15 cellular contexts compared by ENCODE assay signal in the genomic region with DNA sequence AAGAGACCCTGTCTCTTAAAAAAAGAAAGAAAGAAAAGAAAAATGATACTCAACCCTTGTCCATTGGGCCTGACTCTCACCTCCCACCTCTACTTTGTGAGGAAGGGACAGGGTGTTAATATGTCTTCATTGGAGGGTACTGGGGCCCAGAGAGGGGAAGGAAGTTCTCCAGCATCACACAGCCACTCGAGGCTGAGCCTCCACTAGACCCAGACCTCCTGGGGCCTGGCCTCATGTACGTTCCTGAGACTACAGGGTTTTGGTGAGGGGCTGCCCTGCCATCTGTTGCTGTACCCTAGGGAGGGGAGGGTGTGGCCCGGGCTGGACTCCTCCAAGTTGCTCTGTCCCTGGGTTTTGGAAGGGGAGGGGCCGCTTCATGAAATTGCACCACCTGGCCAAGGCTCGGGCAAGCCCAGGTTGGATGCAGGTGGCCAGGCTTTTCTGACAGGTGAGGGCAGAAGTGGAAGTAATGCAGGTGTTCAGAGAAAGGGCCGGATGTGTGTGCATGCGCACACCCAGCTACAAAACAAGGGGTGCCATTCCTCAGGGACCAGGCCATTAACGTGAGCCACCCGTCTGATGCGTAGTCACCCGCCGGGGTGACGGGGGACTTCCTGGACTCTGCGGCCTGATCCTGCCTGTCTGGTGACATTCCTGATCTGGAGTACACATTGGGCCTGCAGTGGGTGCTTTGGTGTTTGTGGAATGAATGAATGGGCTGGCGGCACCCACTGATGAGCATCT. TPM values are rescaled to one million over a fixed set of nuclear protein-coding genes. Genes with fewer than 3 reads are reported as not detected.
DNase-seq lines count a peak whose midpoint lies in the region; ATAC-seq, FAIRE-seq and TF ChIP-seq lines count a peak whose summit lies in the region.
"Had no signal": no experiment of that assay in that cellular context is flagged by ENCODE, and none has a peak within 500 bp of the region (broad histone marks: within the 10 kb centered on the region; RNA-seq: fewer than 3 reads in every experiment).

No MANE protein-coding gene starts in this region.

- H3K4me3 Mint-ChIP-seq in HFFc6 (no peak overlapping the region), mesothelial cell of epicardium (no peak overlapping the region), endothelial cell (ENCODE audit: unreplicated experiment) (no peak overlapping the region)
- H3K4me3 Mint-ChIP-seq in activated T-cell treated with anti-CD3 and anti-CD28 coated beads, Interleukin-2, amount 50 U/mL, for 24 hours, result no peak overlapping the region
- H3K4me3 Mint-ChIP-seq: activated naive CD8-positive, alpha-beta T cell had no signal

- no peak for TF ChIP-seq POLR2A in A549 (IDR thresholded peaks at IDR 0.05; ENCODE audit: low read length)

- ATAC-seq in A549 (no peak), GM19455 (IDR thresholded peaks at IDR 0.05; ENCODE audit: unreplicated experiment) (no peak)

- no peak overlapping the region for H3K4me3 ChIP-seq in A549
- H3K4me3 ChIP-seq: BLaER1 treated with 17β-estradiol and CSF1 and Interleukin-3, amounts not matched to agents 10 nM and 100 nM had no signal

- no peak for FAIRE-seq in A549 (lab: Jason Lieb, UNC)
- FAIRE-seq: H1 had no signal

- TF ChIP-seq CTCF in A549 (IDR thresholded peaks at IDR 0.05) (no peak), HFFc6 (IDR thresholded peaks at IDR 0.05) (no peak), mesothelial cell of epicardium (IDR thresholded peaks at IDR 0.05; ENCODE audit: unreplicated experiment) (no peak), endothelial cell (IDR thresholded peaks at IDR 0.05; ENCODE audit: unreplicated experiment) (no peak)

- H3K27ac ChIP-seq in A549, result peak overlapping the region; percentile 93 to 97
- H3K27ac ChIP-seq: BLaER1 treated with 17β-estradiol and CSF1 and Interleukin-3, amounts not matched to agents 10 nM and 100 nM had no signal

- peaks cover 5% of the 10 kb centered on the region; the same call in 1 of the 2 replicates for H3K27me3 Mint-ChIP-seq in HFFc6 (ENCODE audit: insufficient read depth)
- no peaks in the 10 kb centered on the region for H3K27me3 Mint-ChIP-seq in mesothelial cell of epicardium (ENCODE audit: low read depth)
- no peaks in the 10 kb centered on the region for H3K27me3 Mint-ChIP-seq in endothelial cell (ENCODE audit: unreplicated experiment)
- peaks cover 4% of the 10 kb centered on the region for H3K27me3 Mint-ChIP-seq in activated T-cell treated with anti-CD3 and anti-CD28 coated beads, Interleukin-2, amount 50 U/mL, for 24 hours

- peaks cover 74% of the 10 kb centered on the region for H3K4me1 ChIP-seq in A549

- POLR2A ChIA-PET in A549 (lab: Yijun Ruan, JAX), result no interaction called here

- CTCF ChIA-PET in A549 (lab: Yijun Ruan, JAX), result interaction anchor here (0.9 to 1.0 kb wide), 2 partner anchors 26 to 71 kb away, joined by 3 to 4 read pairs; no protein-coding TSS in a partner anchor

- no peak overlapping the region for H3K4me2 ChIP-seq in A549

- 95% methylated on average over 15 of the region's 15 CpGs for WGBS in A549 (ENCODE audit: missing lambda C conversion rate)

- H3K27ac Mint-ChIP-seq in HFFc6 (peak overlapping the region; percentile 42; the same call in 1 of the 2 replicates), mesothelial cell of epicardium (peak overlapping the region; percentile 72), endothelial cell (ENCODE audit: unreplicated experiment) (no peak overlapping the region)
- no peak overlapping the region for H3K27ac Mint-ChIP-seq in activated T-cell treated with anti-CD3 and anti-CD28 coated beads, Interleukin-2, amount 50 U/mL, for 24 hours
- H3K27ac Mint-ChIP-seq: activated naive CD8-positive, alpha-beta T cell had no signal

- DNase-seq in A549 (ENCODE audit: low read depth in 1 of 2, low spot score in 1 of 2), result no peak
- no peak for DNase-seq in HFFc6
- peak; percentile 99 for DNase-seq in SW480 (ENCODE audit: low spot score)
- no peak for DNase-seq in mesothelial cell of epicardium (ENCODE audit: low spot score in 2 of 2, unreplicated experiment in 2 of 2)
- no peak for DNase-seq in SKM-1 (lab: John Stamatoyannopoulos, UW; ENCODE audit: unreplicated experiment)
- DNase-seq in endothelial cell (ENCODE audit: low spot score), result no peak
- DNase-seq in activated T-cell treated with anti-CD3 and anti-CD28 coated beads, Interleukin-2, amount 50 U/mL, for 24 hours, result no peak
- DNase-seq: activated CD8-positive, alpha-beta memory T cell treated with anti-CD3 and anti-CD28 coated beads for 24 hours; cortex of kidney; Karpas-422; T-helper 9 cell had no signal

- H3K4me1 Mint-ChIP-seq in HFFc6 (ENCODE audit: low read depth) (peaks cover 62% of the 10 kb centered on the region), mesothelial cell of epicardium (peaks cover 45% of the 10 kb centered on the region), endothelial cell (ENCODE audit: unreplicated experiment) (peaks cover 17% of the 10 kb centered on the region)
- H3K4me1 Mint-ChIP-seq in activated T-cell treated with anti-CD3 and anti-CD28 coated beads, Interleukin-2, amount 50 U/mL, for 24 hours (ENCODE audit: low read depth), result peaks cover 3% of the 10 kb centered on the region

- no peaks in the 10 kb centered on the region for H3K9me3 Mint-ChIP-seq in HFFc6
- no peaks in the 10 kb centered on the region for H3K9me3 Mint-ChIP-seq in mesothelial cell of epicardium
- H3K9me3 Mint-ChIP-seq in endothelial cell (ENCODE audit: unreplicated experiment), result no peaks in the 10 kb centered on the region
- H3K9me3 Mint-ChIP-seq in activated T-cell treated with anti-CD3 and anti-CD28 coated beads, Interleukin-2, amount 50 U/mL, for 24 hours, result no peaks in the 10 kb centered on the region

- TF ChIP-seq EP300 in A549 (IDR thresholded peaks at IDR 0.05), result no peak

- no peaks in the 10 kb centered on the region for H3K9me3 ChIP-seq in A549

- no peaks in the 10 kb centered on the region for H3K36me3 Mint-ChIP-seq in HFFc6 (ENCODE audit: low read depth)
- peaks cover 4% of the 10 kb centered on the region for H3K36me3 Mint-ChIP-seq in mesothelial cell of epicardium
- no peaks in the 10 kb centered on the region for H3K36me3 Mint-ChIP-seq in endothelial cell (ENCODE audit: low read depth, unreplicated experiment)
- no peaks in the 10 kb centered on the region for H3K36me3 Mint-ChIP-seq in activated T-cell treated with anti-CD3 and anti-CD28 coated beads, Interleukin-2, amount 50 U/mL, for 24 hours (ENCODE audit: low read depth)
- H3K36me3 Mint-ChIP-seq: activated naive CD8-positive, alpha-beta T cell had no signal

- no peak for TF ChIP-seq RAD21 in A549 (conservative IDR thresholded peaks at IDR 0.05 in 1 of 2, IDR thresholded peaks at IDR 0.05 in 1 of 2)

TF ChIP-seq in A549, 52 proteins besides CTCF, POLR2A, EP300 and RAD21:
- TF ChIP-seq SREBF2 (IDR thresholded peaks at IDR 0.05), result no peak
- no peak for TF ChIP-seq HOXB13 (CRISPR knock-in tag; IDR thresholded peaks at IDR 0.05; ENCODE audit: low read depth)
- no peak for TF ChIP-seq HDAC2 (IDR thresholded peaks at IDR 0.05)
- TF ChIP-seq HEYL (CRISPR knock-in tag; IDR thresholded peaks at IDR 0.05), result no peak
- TF ChIP-seq JUNB (IDR thresholded peaks at IDR 0.05), result no peak
- TF ChIP-seq, protein P1, sequence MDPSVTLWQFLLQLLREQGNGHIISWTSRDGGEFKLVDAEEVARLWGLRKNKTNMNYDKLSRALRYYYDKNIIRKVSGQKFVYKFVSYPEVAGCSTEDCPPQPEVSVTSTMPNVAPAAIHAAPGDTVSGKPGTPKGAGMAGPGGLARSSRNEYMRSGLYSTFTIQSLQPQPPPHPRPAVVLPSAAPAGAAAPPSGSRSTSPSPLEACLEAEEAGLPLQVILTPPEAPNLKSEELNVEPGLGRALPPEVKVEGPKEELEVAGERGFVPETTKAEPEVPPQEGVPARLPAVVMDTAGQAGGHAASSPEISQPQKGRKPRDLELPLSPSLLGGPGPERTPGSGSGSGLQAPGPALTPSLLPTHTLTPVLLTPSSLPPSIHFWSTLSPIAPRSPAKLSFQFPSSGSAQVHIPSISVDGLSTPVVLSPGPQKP (IDR thresholded peaks at IDR 0.05; ENCODE audit: low read depth, low read length), result no peak
- no peak for TF ChIP-seq MAFK (IDR thresholded peaks at IDR 0.05; ENCODE audit: partially characterized antibody)
- TF ChIP-seq NFE2L2 (conservative IDR thresholded peaks at IDR 0.05; ENCODE audit: low read length), result no peak
- TF ChIP-seq RCOR1 (IDR thresholded peaks at IDR 0.05; ENCODE audit: low read depth, low read length), result no peak
- no peak for TF ChIP-seq ATOH8 (CRISPR knock-in tag; IDR thresholded peaks at IDR 0.05; ENCODE audit: low read depth)
- TF ChIP-seq KDM1A (IDR thresholded peaks at IDR 0.05; ENCODE audit: low read depth), result no peak
- TF ChIP-seq CHD4 (IDR thresholded peaks at IDR 0.05; ENCODE audit: borderline replicate concordance), result no peak
- TF ChIP-seq BCL3 (IDR thresholded peaks at IDR 0.05), result no peak
- no peak for TF ChIP-seq POLR2AphosphoS2 (conservative IDR thresholded peaks at IDR 0.05; ENCODE audit: low read length)
- no peak for TF ChIP-seq NPAS2 (CRISPR knock-in tag; IDR thresholded peaks at IDR 0.05; ENCODE audit: borderline replicate concordance)

RNA-seq across cellular contexts. Expression of gene GTF2IRD1, which starts 21.7 kb away (rescaled TPM):
- polyA plus RNA-seq in A549 (2011; rRNA removed) (20.5 and 23.2 TPM in 2 replicates), A549 (2017; fragmentation: RNase III; extraction: RNeasy Plus Mini Kit Qiagen cat#74134 plus additional on column Dnase treatment) (19.9 to 21.7 TPM (median 21.5 TPM) in 3 replicates)
- 19.0 and 21.6 TPM in 2 replicates for polyA plus RNA-seq in A549 (2012; cell fraction: cytosol; rRNA removed)
- 21.1 and 26.9 TPM in 2 replicates for polyA plus RNA-seq in A549 (2012; cell fraction: nucleus; rRNA removed)
- 16.4 and 25.3 TPM in 2 replicates for polyA minus RNA-seq in A549 (2011; rRNA and poly(A)+ RNA removed)
- total RNA-seq in HFFc6 (2021; fragmentation: NEBNext Ultra II Directional; extraction: Animal tissue kit (Norgen Biotek cat#: 25700)), result 10 to 100 TPM; 19.7 to 24.6 (median 22.4) TPM
- total RNA-seq in mesothelial cell of epicardium (73.3 to 84.0 TPM (median 80.8 TPM) in 3 replicates), endothelial cell (ENCODE audit: unreplicated experiment) (32.6 TPM)

Comparison
In these comparisons a context has a peak if more than half of its experiments do, and no peak if none do; other contexts are left out.
1. H3K27ac Mint-ChIP-seq: peak in HFFc6 (single experiment) and mesothelial cell of epicardium (single experiment); none in endothelial cell (single experiment) and activated T-cell treated with anti-CD3 and anti-CD28 coated beads, Interleukin-2, amount 50 U/mL, for 24 hours (single experiment).